In the genomic region with DNA sequence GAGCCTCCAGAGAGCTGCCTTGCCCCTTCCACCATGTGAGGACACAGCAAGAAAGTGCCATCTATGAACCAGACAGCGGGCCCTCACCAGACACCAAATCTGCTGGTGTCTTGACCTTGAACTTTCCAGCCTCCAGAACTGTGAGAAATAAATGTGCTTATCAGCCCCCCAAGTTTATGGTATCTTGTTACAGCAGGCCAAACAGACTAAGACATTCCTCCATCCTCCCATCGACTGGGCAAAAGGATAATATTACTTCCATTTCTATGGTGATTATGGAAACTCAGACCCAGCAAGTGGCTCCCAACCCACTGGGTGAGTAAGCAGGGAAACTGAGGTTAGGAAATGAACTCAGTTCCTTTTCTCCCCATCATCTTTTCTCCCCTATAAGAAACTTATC, we compare ENCODE assay signal across 21 cellular contexts.
"Had no signal": no experiment of that assay in that cellular context is flagged by ENCODE, and none has a peak within 500 bp of the region (broad histone marks: within the 10 kb centered on the region; RNA-seq: fewer than 3 reads in every experiment).

No MANE protein-coding gene starts in this region.

- DNase-seq: activated CD4-positive, alpha-beta memory T cell treated with anti-CD3 and anti-CD28 coated beads for 36 hours; activated CD4-positive, alpha-beta T cell treated with anti-CD3 and anti-CD28 coated beads for 36 hours; activated gamma-delta T cell treated with Interleukin-2 at 50 U/mL for 16 hours; activated T-cell treated with anti-CD3 and anti-CD28 coated beads for 4 hours; amygdala; effector CD8-positive, alpha-beta T cell; immature natural killer cell; mesendoderm; naive thymus-derived CD8-positive, alpha-beta T cell; stimulated activated CD4-positive, alpha-beta T cell treated with anti-CD3 and anti-CD28 coated beads, Interleukin-4, amount 100 ng/mL, for 24 hours; tibial artery had no signal

- H3K27me3 ChIP-seq: esophagus muscularis mucosa, tibial artery had no signal

- H3K27me3 Mint-ChIP-seq: activated CD4-positive, alpha-beta memory T cell treated with anti-CD3 and anti-CD28 coated beads for 36 hours; naive thymus-derived CD8-positive, alpha-beta T cell; stimulated activated memory B cell treated with anti-CD40 and anti-IgM and Interleukin-4, amounts not matched to agents 10 μg/mL and 1 μg/mL and 100 μg/mL, for 72 hours had no signal

- H3K9me3 Mint-ChIP-seq: activated CD4-positive, alpha-beta memory T cell treated with anti-CD3 and anti-CD28 coated beads for 36 hours; activated T-helper 1 cell treated with anti-CD3 and anti-CD28 coated beads, Interleukin-12 subunit alpha, Interleukin-12 subunit beta, Interleukin-2, Interleukin-4 antibody, amounts not matched to agents 30 ng/mL and 10 ng/mL and 1 ng/mL, durations not matched to agents 14 hours and 24 hours and 36 hours; central memory CD8-positive, alpha-beta T cell; immature natural killer cell; naive thymus-derived CD8-positive, alpha-beta T cell; stimulated activated memory B cell treated with anti-CD40 and anti-IgM and Interleukin-4, amounts not matched to agents 10 μg/mL and 1 μg/mL and 100 μg/mL, for 72 hours; T-helper 2 cell treated with Interferon-gamma antibody and Interleukin-4, amounts not matched to agents 5 μg/mL and 100 μg/mL, for 36 hours; WTC11 had no signal

- H3K9me3 ChIP-seq: esophagus muscularis mucosa, neutrophil, tibial artery had no signal

- H3K36me3 Mint-ChIP-seq: activated CD4-positive, alpha-beta memory T cell treated with anti-CD3 and anti-CD28 coated beads for 36 hours; activated naive CD4-positive, alpha-beta T cell treated with anti-CD3 and anti-CD28 coated beads, Interleukin-2, amount 50 U/mL, for 72 hours; immature natural killer cell; naive thymus-derived CD8-positive, alpha-beta T cell; stimulated activated memory B cell treated with anti-CD40 and anti-IgM and Interleukin-4, amounts not matched to agents 10 μg/mL and 1 μg/mL and 100 μg/mL, for 72 hours; WTC11 had no signal

- ATAC-seq: activated CD4-positive, alpha-beta T cell treated with anti-CD3 and anti-CD28 coated beads for 36 hours; activated naive CD4-positive, alpha-beta T cell treated with anti-CD3 and anti-CD28 coated beads, Interleukin-2, amount 50 U/mL, for 72 hours; naive thymus-derived CD8-positive, alpha-beta T cell; sciatic nerve; stimulated activated memory B cell treated with anti-CD40 and anti-IgM and Interleukin-4, amounts not matched to agents 10 μg/mL and 1 μg/mL and 100 μg/mL, for 72 hours; WTC11 had no signal

- H3K27ac Mint-ChIP-seq: activated CD4-positive, alpha-beta memory T cell treated with anti-CD3 and anti-CD28 coated beads for 36 hours; activated CD4-positive, alpha-beta T cell treated with anti-CD3 and anti-CD28 coated beads for 36 hours; activated naive CD4-positive, alpha-beta T cell treated with anti-CD3 and anti-CD28 coated beads, Interleukin-2, amount 50 U/mL, for 72 hours; activated T-helper 1 cell treated with anti-CD3 and anti-CD28 coated beads, Interleukin-12 subunit alpha, Interleukin-12 subunit beta, Interleukin-2, Interleukin-4 antibody, amounts not matched to agents 30 ng/mL and 10 ng/mL and 1 ng/mL, durations not matched to agents 14 hours and 24 hours and 36 hours; naive thymus-derived CD8-positive, alpha-beta T cell; stimulated activated memory B cell treated with anti-CD40 and anti-IgM and Interleukin-4, amounts not matched to agents 10 μg/mL and 1 μg/mL and 100 μg/mL, for 72 hours; T-helper 2 cell treated with Interferon-gamma antibody and Interleukin-4, amounts not matched to agents 5 μg/mL and 100 μg/mL, for 36 hours; WTC11 had no signal

- H3K4me3 ChIP-seq: esophagus muscularis mucosa, tibial artery had no signal

- H3K4me1 ChIP-seq: parathyroid adenoma had no signal

- H3K36me3 ChIP-seq: esophagus muscularis mucosa, neutrophil, tibial artery had no signal

- H3K4me1 Mint-ChIP-seq: activated CD4-positive, alpha-beta T cell treated with anti-CD3 and anti-CD28 coated beads for 36 hours; central memory CD8-positive, alpha-beta T cell; immature natural killer cell; stimulated activated memory B cell treated with anti-CD40 and anti-IgM and Interleukin-4, amounts not matched to agents 10 μg/mL and 1 μg/mL and 100 μg/mL, for 72 hours; WTC11 had no signal

- H3K27ac ChIP-seq: esophagus muscularis mucosa, neutrophil, parathyroid adenoma had no signal

- H3K4me3 Mint-ChIP-seq: activated CD4-positive, alpha-beta memory T cell treated with anti-CD3 and anti-CD28 coated beads for 36 hours; activated CD4-positive, alpha-beta T cell treated with anti-CD3 and anti-CD28 coated beads for 36 hours; activated T-helper 1 cell treated with anti-CD3 and anti-CD28 coated beads, Interleukin-12 subunit alpha, Interleukin-12 subunit beta, Interleukin-2, Interleukin-4 antibody, amounts not matched to agents 30 ng/mL and 10 ng/mL and 1 ng/mL, durations not matched to agents 14 hours and 24 hours and 36 hours; central memory CD8-positive, alpha-beta T cell; immature natural killer cell; naive thymus-derived CD8-positive, alpha-beta T cell; stimulated activated memory B cell treated with anti-CD40 and anti-IgM and Interleukin-4, amounts not matched to agents 10 μg/mL and 1 μg/mL and 100 μg/mL, for 72 hours; T-helper 2 cell treated with Interferon-gamma antibody and Interleukin-4, amounts not matched to agents 5 μg/mL and 100 μg/mL, for 36 hours; WTC11 had no signal
